Comparison of ENCODE assay signal across 8 cellular contexts in genomic region chr14:54566152-54566409, GRCh38. TPM values are rescaled to one million over a fixed set of nuclear protein-coding genes. Genes with fewer than 3 reads are reported as not detected.
A peak's percentile ranks its signal among the peaks of the same experiment; 100 is the strongest.
DNase-seq lines count a peak whose midpoint lies in the region; ATAC-seq, FAIRE-seq and TF ChIP-seq lines count a peak whose summit lies in the region.

No MANE protein-coding gene starts in this region.

- no peak for FAIRE-seq in H54 (lab: Jason Lieb, UNC)

- no peaks in the 10 kb centered on the region for H3K27me3 Mint-ChIP-seq in osteocyte (ENCODE audit: unreplicated experiment)

- H3K36me3 Mint-ChIP-seq in osteocyte (ENCODE audit: unreplicated experiment), result no peaks in the 10 kb centered on the region

- no peak for TF ChIP-seq CTCF in osteocyte (IDR thresholded peaks at IDR 0.05)

- TF ChIP-seq POLR2A in H54 (IDR thresholded peaks at IDR 0.05; ENCODE audit: low read depth, low read length), result no peak

- H3K27ac ChIP-seq in ectodermal cell (ENCODE audit: insufficient read depth, low read depth, low read length, poor library complexity, severe bottlenecking), result no peak overlapping the region

- peaks cover 11% of the 10 kb centered on the region for H3K4me1 ChIP-seq in ectodermal cell (ENCODE audit: control insufficient read depth, insufficient read depth, low read length)

- peak overlapping the region; percentile 94 for H3K27ac Mint-ChIP-seq in osteocyte (ENCODE audit: unreplicated experiment)

- H3K4me1 Mint-ChIP-seq in osteocyte (ENCODE audit: unreplicated experiment), result peaks cover 37% of the 10 kb centered on the region

- no peaks in the 10 kb centered on the region for H3K9me3 ChIP-seq in ectodermal cell (ENCODE audit: control insufficient read depth, low read length)

- H3K4me3 ChIP-seq in Jurkat, Clone E6-1 (ENCODE audit: low read length), result peak overlapping the region; percentile 11; the same call in 1 of the 2 replicates
- peak overlapping the region; percentile 66 for H3K4me3 ChIP-seq in ectodermal cell (ENCODE audit: insufficient read depth, low read depth, low read length)

- no peaks in the 10 kb centered on the region for H3K9me3 Mint-ChIP-seq in osteocyte (ENCODE audit: unreplicated experiment)

- H3K36me3 ChIP-seq in ectodermal cell (ENCODE audit: control insufficient read depth, insufficient read depth, low read length), result no peaks in the 10 kb centered on the region

- 0% methylated on average over 38 of the region's 38 CpGs for WGBS in ectodermal cell, 2 experiments

- DNase-seq in Jurkat, Clone E6-1 (ENCODE audit: low read depth, low spot score), result no peak
- no peak for DNase-seq in osteocyte (ENCODE audit: extremely low spot score, unreplicated experiment)
- DNase-seq in NCI-H226, result no peak
- no peak for DNase-seq in epidermal melanocyte (ENCODE audit: insufficient read length, low spot score)
- no peak for DNase-seq in H54 (ENCODE audit: insufficient read length, low spot score)

- peak overlapping the region; percentile 84 for H3K4me3 Mint-ChIP-seq in osteocyte (ENCODE audit: unreplicated experiment)

- peak; percentile 7 for ATAC-seq in GM19395 (IDR thresholded peaks at IDR 0.05; ENCODE audit: unreplicated experiment)
- no peak for ATAC-seq in GM19023 (IDR thresholded peaks at IDR 0.05; ENCODE audit: unreplicated experiment)

- H3K27me3 ChIP-seq in ectodermal cell (ENCODE audit: control insufficient read depth, insufficient read depth, low read length, poor library complexity, severe bottlenecking), result peaks cover 67% of the 10 kb centered on the region

RNA-seq across cellular contexts. Expression of gene SAMD4A, which starts 0.8 kb away (rescaled TPM):
- 2.8 TPM for polyA plus RNA-seq in Jurkat, Clone E6-1 (2012; ENCODE audit: insufficient read depth, insufficient read length)
- 10.5 TPM for polyA plus RNA-seq in ectodermal cell (2013, experiment 1 of 4)
- 6.6 TPM for polyA plus RNA-seq in ectodermal cell (2013, experiment 2 of 4)
- polyA plus RNA-seq in ectodermal cell (2013, experiment 3 of 4), result 5.3 TPM
- polyA plus RNA-seq in ectodermal cell (2013, experiment 4 of 4), result 5.3 TPM
- total RNA-seq in osteocyte, result 36.5 and 39.1 TPM in 2 replicates

RNA-seq across cellular contexts. Expression of gene CGRRF1, which starts 56.4 kb away (rescaled TPM):
- polyA plus RNA-seq in Jurkat, Clone E6-1 (2012; ENCODE audit: insufficient read depth, insufficient read length), result 18.8 TPM
- polyA plus RNA-seq in ectodermal cell (2013, experiment 1 of 4), result 16.9 TPM
- 28.7 TPM for polyA plus RNA-seq in ectodermal cell (2013, experiment 2 of 4)
- polyA plus RNA-seq in ectodermal cell (2013, experiment 3 of 4), result 21.1 TPM
- polyA plus RNA-seq in ectodermal cell (2013, experiment 4 of 4), result 25.9 TPM
- total RNA-seq in osteocyte, result 18.3 and 19.8 TPM in 2 replicates
